In the genomic region with DNA sequence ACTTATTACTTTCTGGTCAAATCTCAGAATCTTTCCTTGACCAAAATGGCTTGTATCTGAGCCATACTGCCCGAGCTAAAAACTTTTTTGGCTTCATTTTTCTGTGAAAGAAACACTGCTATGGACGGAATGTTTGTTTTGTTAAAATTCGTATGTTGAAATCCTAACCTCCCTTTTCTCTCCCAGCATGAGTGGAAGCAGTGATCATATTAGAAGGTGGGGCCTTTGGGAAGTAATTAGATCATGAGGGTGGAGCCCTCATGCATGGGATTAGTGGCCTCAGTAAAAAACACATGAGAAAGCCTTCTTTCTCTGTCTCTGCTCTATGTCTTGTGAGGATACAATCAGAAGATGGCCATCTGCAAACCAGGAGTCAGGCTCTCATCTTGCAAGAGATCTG, we compare ENCODE assay signal across 15 cellular contexts. TPM values are rescaled to one million over a fixed set of nuclear protein-coding genes. Genes with fewer than 3 reads are reported as not detected.
DNase-seq lines count a peak whose midpoint lies in the region; ATAC-seq, FAIRE-seq and TF ChIP-seq lines count a peak whose summit lies in the region.
"Had no signal": no experiment of that assay in that cellular context is flagged by ENCODE, and none has a peak within 500 bp of the region (broad histone marks: within the 10 kb centered on the region; RNA-seq: fewer than 3 reads in every experiment).

No MANE protein-coding gene starts in this region.

- H3K79me2 ChIP-seq in K562 (ENCODE audit: control insufficient read depth, insufficient read depth, low read length): no peaks in the 10 kb centered on the region

- no peaks in the 10 kb centered on the region for H4K20me1 ChIP-seq in K562 (replicated peaks; ENCODE audit: control insufficient read depth, insufficient read depth, low read length)
- H4K20me1 ChIP-seq: BLaER1 treated with 17β-estradiol and CSF1 and Interleukin-3, amounts not matched to agents 10 nM and 100 nM had no signal

- ATAC-seq in K562: peak; percentile 29; the same call in 1 of the 3 replicates
- no peak for ATAC-seq in GM19023 (IDR thresholded peaks at IDR 0.05; ENCODE audit: unreplicated experiment)
- ATAC-seq: GM12878 had no signal

- no peaks in the 10 kb centered on the region for H3K27me3 ChIP-seq in K562 (ENCODE audit: control insufficient read depth in 2 of 2, insufficient read depth in 2 of 2, low read length in 2 of 2)
- H3K27me3 ChIP-seq in HAP-1 (ENCODE audit: low read depth): no peaks in the 10 kb centered on the region
- H3K27me3 ChIP-seq: BLaER1 treated with 17β-estradiol and CSF1 and Interleukin-3, amounts not matched to agents 10 nM and 100 nM had no signal

- H3K4me1 ChIP-seq in HEK293 (ENCODE audit: control insufficient read depth, insufficient read depth, low read length) (no peaks in the 10 kb centered on the region), K562 (replicated peaks in 1 of 2; ENCODE audit: control insufficient read depth in 2 of 2, insufficient read depth in 2 of 2, low read length in 2 of 2) (peaks cover 2 to 29% of the 10 kb centered on the region in 2 experiments), HAP-1 (peaks cover 5% of the 10 kb centered on the region)

- in situ Hi-C loops in K562 (cut with MboI) (no loop called here), HAP-1 (cut with MboI; ENCODE audit: low sequenced_read_pairs) (no loop called here)

- 24% methylated on average over 3 of the region's 3 CpGs for WGBS in K562 (ENCODE audit: insufficient coverage, low coverage, missing lambda C conversion rate)

- H2AFZ ChIP-seq in K562 (ENCODE audit: low read depth, low read length): peak overlapping the region; percentile 78

- DNase-seq in K562 (ENCODE audit: extremely low read depth in 1 of 4, low spot score in 3 of 4) (peak in 1 of 4 experiments; percentile 24), fibroblast of villous mesenchyme (ENCODE audit: low read depth) (peak; percentile 71), HAP-1 (ENCODE audit: low spot score in 2 of 2) (no peak), caudate nucleus (lab: John Stamatoyannopoulos, UW) (no peak)
- no peak for DNase-seq in activated naive CD4-positive, alpha-beta T cell treated with anti-CD3 and anti-CD28 coated beads, Interleukin-2, amount 50 U/mL, for 16 hours
- DNase-seq: ACHN; CD4-positive, CD25-positive, alpha-beta regulatory T cell; DMS53; GOT3; HCEC 1CT had no signal

- no peak for FAIRE-seq in K562 (lab: Jason Lieb, UNC)
- FAIRE-seq: GM12878, GM18507 had no signal

- H3K9me1 ChIP-seq in K562 (ENCODE audit: control insufficient read depth, insufficient read depth, low read length): no peaks in the 10 kb centered on the region

- intact Hi-C loops in K562 (cut with micrococcal nuclease): no loop called here

- TF ChIP-seq CTCF in HEK293 (tag by site-specific recombination; IDR thresholded peaks at IDR 0.05) (no peak), K562 (IDR thresholded peaks at IDR 0.05 in 2 of 3, conservative IDR thresholded peaks at IDR 0.05 in 1 of 3; ENCODE audit: insufficient read depth in 2 of 3, low read depth in 1 of 3, low read length in 3 of 3) (no peak), fibroblast of villous mesenchyme (IDR thresholded peaks at IDR 0.05; ENCODE audit: insufficient read depth, low read depth, low read length) (no peak)

- BruUV-seq in K562 (replicated peaks; lab: Mats Ljungman, UMichigan): no TSS peak

- H3K36me3 ChIP-seq in HEK293 (ENCODE audit: control insufficient read depth in 2 of 2, insufficient read depth in 1 of 2, low read length in 2 of 2): no peaks in the 10 kb centered on the region
- H3K36me3 ChIP-seq in K562 (ENCODE audit: control insufficient read depth, insufficient read depth, low read length): no peaks in the 10 kb centered on the region
- no peaks in the 10 kb centered on the region for H3K36me3 ChIP-seq in HAP-1 (replicated peaks)
- H3K36me3 ChIP-seq: BLaER1 treated with 17β-estradiol and CSF1 and Interleukin-3, amounts not matched to agents 10 nM and 100 nM had no signal

- no peak for TF ChIP-seq EP300 in K562 (IDR thresholded peaks at IDR 0.05; ENCODE audit: low read length)

- H3K9ac ChIP-seq in K562 (ENCODE audit: insufficient read depth in 1 of 2, low read depth in 2 of 2, low read length in 2 of 2): no peak overlapping the region
- H3K9ac ChIP-seq: BLaER1 treated with 17β-estradiol and CSF1 and Interleukin-3, amounts not matched to agents 10 nM and 100 nM had no signal

- CTCF ChIA-PET in HEK293 (lab: Yijun Ruan, JAX) (no interaction called here), K562 (lab: Yijun Ruan, JAX; ENCODE audit: low intra/inter-chr PET ratio) (no interaction called here)

- no peak for TF ChIP-seq RAD21 in K562 (CRISPR knock-in tag; conservative IDR thresholded peaks at IDR 0.05 in 1 of 2, IDR thresholded peaks at IDR 0.05 in 1 of 2)

- H3K9me3 ChIP-seq in HEK293 (ENCODE audit: control insufficient read depth, insufficient read depth, low read depth, low read length) (no peaks in the 10 kb centered on the region), K562 (replicated peaks; ENCODE audit: control insufficient read depth, insufficient read depth, low read depth, low read length) (no peaks in the 10 kb centered on the region; the same call in 1 of the 2 replicates), HAP-1 (no peaks in the 10 kb centered on the region)

- POLR2A ChIA-PET in HEK293 (lab: Yijun Ruan, JAX): no interaction called here
- POLR2A ChIA-PET in K562 (lab: Yijun Ruan, JAX): no interaction called here

- TF ChIP-seq POLR2A in K562 (conservative IDR thresholded peaks at IDR 0.05): no peak

- no peak overlapping the region for H3K4me2 ChIP-seq in K562 (ENCODE audit: insufficient read depth, low read length)
- H3K4me2 ChIP-seq: BLaER1 treated with 17β-estradiol and CSF1 and Interleukin-3, amounts not matched to agents 10 nM and 100 nM had no signal

- no peak overlapping the region for H3K27ac ChIP-seq in HEK293 (ENCODE audit: extremely low read depth, low read depth, low read length)
- peak overlapping the region; percentile 44; the same call in 1 of the 3 replicates for H3K27ac ChIP-seq in K562 (ENCODE audit: extremely low read depth, low read depth, low read length)
- H3K27ac ChIP-seq in caudate nucleus (ENCODE audit: low read depth, low read length): no peak overlapping the region
- H3K27ac ChIP-seq: BLaER1 treated with 17β-estradiol and CSF1 and Interleukin-3, amounts not matched to agents 10 nM and 100 nM had no signal

- H3K4me3 ChIP-seq in HEK293 (ENCODE audit: low read depth, low read length): no peak overlapping the region
- no peak overlapping the region for H3K4me3 ChIP-seq in K562
- H3K4me3 ChIP-seq in fibroblast of villous mesenchyme (ENCODE audit: low read depth, low read length): no peak overlapping the region
- no peak overlapping the region for H3K4me3 ChIP-seq in HAP-1
- H3K4me3 ChIP-seq: BLaER1 treated with 17β-estradiol and CSF1 and Interleukin-3, amounts not matched to agents 10 nM and 100 nM; GM12878 had no signal

TF ChIP-seq in HEK293, 187 proteins besides CTCF, POLR2A, EP300 and RAD21:
- peak; percentile 40 for TF ChIP-seq SETDB1 (IDR thresholded peaks at IDR 0.05; ENCODE audit: insufficient read length, low read length)
- no peak for TF ChIP-seq WT1 (tag by site-specific recombination; IDR thresholded peaks at IDR 0.05)

TF ChIP-seq in K562, 482 proteins besides CTCF, POLR2A, EP300 and RAD21:
- TF ChIP-seq TSC22D4 (tag; IDR thresholded peaks at IDR 0.05) (no peak), CEBPB (tag; IDR thresholded peaks at IDR 0.05) (no peak), KDM4B (IDR thresholded peaks at IDR 0.05; ENCODE audit: borderline replicate concordance in 2 of 2, low read depth in 1 of 2) (no peak), FUS (optimal IDR thresholded peaks at IDR 0.05; ENCODE audit: low read depth, low read length) (no peak), MYC (IDR thresholded peaks at IDR 0.05; ENCODE audit: low read depth, low read length) (0 out of 2 replicates have a peak, but pooled peaks have one; percentile 10), MYC (CRISPR knock-in tag; IDR thresholded peaks at IDR 0.05; ENCODE audit: borderline replicate concordance, low read depth) (no peak)
- TF ChIP-seq, protein P1, sequence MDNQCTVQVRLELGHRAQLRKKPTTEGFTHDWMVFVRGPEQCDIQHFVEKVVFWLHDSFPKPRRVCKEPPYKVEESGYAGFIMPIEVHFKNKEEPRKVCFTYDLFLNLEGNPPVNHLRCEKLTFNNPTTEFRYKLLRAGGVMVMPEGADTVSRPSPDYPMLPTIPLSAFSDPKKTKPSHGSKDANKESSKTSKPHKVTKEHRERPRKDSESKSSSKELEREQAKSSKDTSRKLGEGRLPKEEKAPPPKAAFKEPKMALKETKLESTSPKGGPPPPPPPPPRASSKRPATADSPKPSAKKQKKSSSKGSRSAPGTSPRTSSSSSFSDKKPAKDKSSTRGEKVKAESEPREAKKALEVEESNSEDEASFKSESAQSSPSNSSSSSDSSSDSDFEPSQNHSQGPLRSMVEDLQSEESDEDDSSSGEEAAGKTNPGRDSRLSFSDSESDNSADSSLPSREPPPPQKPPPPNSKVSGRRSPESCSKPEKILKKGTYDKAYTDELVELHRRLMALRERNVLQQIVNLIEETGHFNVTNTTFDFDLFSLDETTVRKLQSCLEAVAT (IDR thresholded peaks at IDR 0.05): no peak
TF ChIP-seq in K562: peak in this region for 1.

RNA-seq across cellular contexts. Expression of a gene that starts 7.4 kb away (rescaled TPM):
- 142 and 253 TPM in 2 replicates for total RNA-seq in K562 (2011; cell fraction: chromatin; rRNA removed; ENCODE audit: low replicate concordance)
- 37.0 and 58.0 TPM in 2 replicates for total RNA-seq in K562 (2011; cell fraction: nucleolus; rRNA removed)
- 132 and 200 TPM in 2 replicates for total RNA-seq in K562 (2011; cell fraction: nucleoplasm; rRNA removed)
- total RNA-seq in K562 (2014; rRNA removed) (19.1 and 20.2 TPM in 2 replicates), K562 (2014; rRNA removed; fragmentation: Illumina TruSeq; extraction: Trizol) (23.8 and 29.5 TPM in 2 replicates), K562 (2015; rRNA removed; fragmentation: Illumina TruSeq; extraction: Trizol) (25.6 and 26.1 TPM in 2 replicates), K562 (2021) (29.5 and 35.8 TPM in 2 replicates), fibroblast of villous mesenchyme (165 and 221 TPM in 2 replicates)
- polyA plus RNA-seq in K562 (2011; rRNA removed) (10.9 and 12.1 TPM in 2 replicates), K562 (2014; fragmentation: Illumina TruSeq; extraction: Trizol) (14.0 and 16.2 TPM in 2 replicates), K562 (2014; fragmentation: Nextera tagmentation; extraction: Ambion mirVana) (10 to 100 TPM in 1 of 2 experiments, 1 to 10 TPM in 1; 7.0 to 10.5 TPM), K562 (2014; rRNA removed) (9.2 and 9.8 TPM in 2 replicates)
- 7.1 and 12.2 TPM in 2 replicates for polyA plus RNA-seq in K562 (2011; cell fraction: cytosol; rRNA removed)
- polyA plus RNA-seq in K562 (2011; cell fraction: nucleus; rRNA removed): 46.5 and 50.1 TPM in 2 replicates
- 14.7 and 30.8 TPM in 2 replicates for polyA plus RNA-seq in K562 (2012)
- 46.1 and 71.6 TPM in 2 replicates for polyA minus RNA-seq in K562 (2011; rRNA and poly(A)+ RNA removed)
- 11.2 and 13.2 TPM in 2 replicates for polyA minus RNA-seq in K562 (2011; cell fraction: cytosol; rRNA and poly(A)+ RNA removed)
- 59.6 and 111 TPM in 2 replicates for polyA minus RNA-seq in K562 (2011; cell fraction: nucleus; rRNA and poly(A)+ RNA removed)
